Comparison of ENCODE assay signal across 18 cellular contexts in the genomic region with DNA sequence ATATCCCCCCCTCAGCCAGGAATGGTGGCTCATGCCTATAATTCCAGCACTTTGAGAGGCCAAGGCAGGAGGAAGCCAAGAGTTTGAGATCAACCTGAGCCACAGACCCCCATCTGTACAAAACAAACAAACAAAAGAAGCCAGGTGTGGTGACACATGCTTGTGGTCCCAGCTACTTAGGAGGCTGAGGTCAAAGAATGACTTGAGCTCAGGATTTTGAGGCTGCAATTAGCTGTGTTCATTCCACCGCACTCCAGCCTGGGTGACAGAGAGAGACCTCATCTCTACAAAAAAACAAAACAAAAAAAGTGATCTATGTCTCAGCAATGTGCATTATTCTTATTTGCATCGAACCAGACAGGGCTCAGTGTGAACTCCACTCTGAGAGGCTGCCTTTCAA.
DNase-seq lines count a peak whose midpoint lies in the region; ATAC-seq, FAIRE-seq and TF ChIP-seq lines count a peak whose summit lies in the region.
"Had no signal": no experiment of that assay in that cellular context is flagged by ENCODE, and none has a peak within 500 bp of the region (broad histone marks: within the 10 kb centered on the region; RNA-seq: fewer than 3 reads in every experiment).

No MANE protein-coding gene starts in this region.

- H3K9ac ChIP-seq in trophoblast cell (ENCODE audit: low read length), result no peak overlapping the region

- no peak overlapping the region for H2BK5ac ChIP-seq in trophoblast cell (ENCODE audit: low read depth, low read length, poor library complexity)

- H3K79me1 ChIP-seq in trophoblast cell (ENCODE audit: low read length), result no peaks in the 10 kb centered on the region

- no peak overlapping the region for H2BK120ac ChIP-seq in trophoblast cell (ENCODE audit: insufficient read depth, low read length, poor library complexity)

- H2AFZ ChIP-seq in trophoblast cell (ENCODE audit: insufficient read depth, low read length, poor library complexity), result no peak overlapping the region
- H2AFZ ChIP-seq: GM23338 had no signal

- no peak overlapping the region for H3K4me3 ChIP-seq in fibroblast of mammary gland (ENCODE audit: control insufficient read depth, low read depth, low read length)
- no peak overlapping the region for H3K4me3 ChIP-seq in trophoblast cell (ENCODE audit: low read depth, low read length)
- H3K4me3 ChIP-seq in small intestine (ENCODE audit: low read depth in 1 of 2, low read length in 2 of 2), result no peak overlapping the region
- H3K4me3 ChIP-seq: GM23338 had no signal

- no peak overlapping the region for H3K4me2 ChIP-seq in trophoblast cell (ENCODE audit: low read length)
- H3K4me2 ChIP-seq: GM23338 had no signal

- H3K4ac ChIP-seq in trophoblast cell (ENCODE audit: low read depth, low read length), result no peak overlapping the region

- no peak for FAIRE-seq in small intestine (lab: Jason Lieb, UNC)
- FAIRE-seq: GM18507, HepG2 had no signal

- no peak for ATAC-seq in left ventricle myocardium superior
- ATAC-seq: GM23338, HepG2, T-cell had no signal

- no peak overlapping the region for H3K14ac ChIP-seq in trophoblast cell (ENCODE audit: low read length)

- WGBS in trophoblast cell (ENCODE audit: extremely low coverage, insufficient coverage, insufficient read length), result no CpG with 5 or more reads among the region's 2 CpGs
- 58 to 71% (median 70%) methylated on average over 2 of the region's 2 CpGs for WGBS in small intestine, 3 donors

- no peak overlapping the region for H3K27ac ChIP-seq in trophoblast cell (ENCODE audit: low read depth, low read length)
- H3K27ac ChIP-seq in small intestine (ENCODE audit: low read depth in 1 of 2, low read length in 1 of 2), result no peak overlapping the region
- H3K27ac ChIP-seq: RWPE1 had no signal

- no peak overlapping the region for H2AK5ac ChIP-seq in trophoblast cell (ENCODE audit: low read length)

- H3K27me3 ChIP-seq in trophoblast cell (ENCODE audit: insufficient read depth, low read length) (no peaks in the 10 kb centered on the region), small intestine (ENCODE audit: control insufficient read depth in 2 of 2, insufficient read depth in 2 of 2, low read length in 2 of 2) (no peaks in the 10 kb centered on the region)

- DNase-seq in H4 (ENCODE audit: low spot score) (peak; percentile 29), RPMI7951 (ENCODE audit: low read depth) (peak; percentile 26), fibroblast of mammary gland (ENCODE audit: low read depth) (peak; percentile 29), trophoblast cell (no peak), NCI-H1105 treated with DMSO at 0.1 percent for 48 hours (lab: John Stamatoyannopoulos, UW) (no peak), small intestine (no peak), NCI-H524 treated with DMSO at 0.1 percent for 48 hours (lab: John Stamatoyannopoulos, UW) (no peak), left ventricle myocardium superior (no peak)
- DNase-seq: DMS 273 treated with DMSO at 0.1 percent for 48 hours, Karpas-422, NCI-H1417 treated with DMSO at 0.1 percent for 48 hours, NCI-H2029, NCI-H510A treated with DMSO at 0.1 percent for 48 hours, T-cell had no signal

- TF ChIP-seq CTCF in fibroblast of mammary gland (conservative IDR thresholded peaks at IDR 0.05; ENCODE audit: control insufficient read depth, insufficient read depth, low read depth, low read length), result no peak

- H3K23ac ChIP-seq in trophoblast cell (ENCODE audit: low read length), result no peak overlapping the region

- H4K12ac ChIP-seq in trophoblast cell (ENCODE audit: low read depth, low read length), result no peak overlapping the region

- no peaks in the 10 kb centered on the region for H3K9me3 ChIP-seq in trophoblast cell (ENCODE audit: insufficient read depth, low read depth, low read length)
- no peaks in the 10 kb centered on the region for H3K9me3 ChIP-seq in small intestine (ENCODE audit: control insufficient read depth, low read depth)

- H4K91ac ChIP-seq in trophoblast cell (ENCODE audit: low read depth, low read length), result peak overlapping the region; percentile 37

- H3K18ac ChIP-seq in trophoblast cell (ENCODE audit: low read length), result no peak overlapping the region

- H2BK12ac ChIP-seq in trophoblast cell (ENCODE audit: low read length), result no peak overlapping the region

- H3K79me2 ChIP-seq in trophoblast cell (ENCODE audit: control insufficient read depth, insufficient read depth, low read length, poor library complexity), result no peaks in the 10 kb centered on the region

- intact Hi-C loops in left ventricle myocardium superior (cut with micrococcal nuclease), result no loop called here

- H3K4me1 ChIP-seq in trophoblast cell (ENCODE audit: control insufficient read depth in 1 of 2, insufficient read depth in 2 of 2, low read length in 2 of 2) (peaks cover 0 to 2% of the 10 kb centered on the region in 2 experiments), small intestine (ENCODE audit: control insufficient read depth in 2 of 2, insufficient read depth in 1 of 2, low read depth in 1 of 2, low read length in 1 of 2) (no peaks in the 10 kb centered on the region)

- H4K8ac ChIP-seq in trophoblast cell (ENCODE audit: low read depth, low read length), result no peak overlapping the region

- H3K36me3 ChIP-seq in trophoblast cell (ENCODE audit: control insufficient read depth in 1 of 2, insufficient read depth in 2 of 2, low read length in 2 of 2), result no peaks in the 10 kb centered on the region
- no peaks in the 10 kb centered on the region for H3K36me3 ChIP-seq in small intestine (ENCODE audit: control insufficient read depth in 2 of 2, insufficient read depth in 2 of 2, low read length in 2 of 2)

Comparison
In these comparisons a context has a peak if more than half of its experiments do, and no peak if none do; other contexts are left out.
1. DNase-seq: peak in H4 (single experiment), RPMI7951 (single experiment) and fibroblast of mammary gland (single experiment); none in trophoblast cell (0 of 2), NCI-H1105 treated with DMSO at 0.1 percent for 48 hours (single experiment), small intestine (single experiment), NCI-H524 treated with DMSO at 0.1 percent for 48 hours (single experiment) and left ventricle myocardium superior (single experiment).